ENCODE assay signal across 35 cellular contexts in genomic region chr7:54980521-54980920, GRCh38. TPM values are rescaled to one million over a fixed set of nuclear protein-coding genes. Genes with fewer than 3 reads are reported as not detected.
"Had no signal": no experiment of that assay in that cellular context is flagged by ENCODE, and none has a peak within 500 bp of the region (broad histone marks: within the 10 kb centered on the region; RNA-seq: fewer than 3 reads in every experiment).

No MANE protein-coding gene starts in this region.

- H3K9me3 Mint-ChIP-seq: activated CD4-positive, alpha-beta memory T cell treated with anti-CD3 and anti-CD28 coated beads for 36 hours; activated CD8-positive, alpha-beta T cell treated with anti-CD3 and anti-CD28 coated beads for 36 hours; activated naive CD4-positive, alpha-beta T cell treated with anti-CD3 and anti-CD28 coated beads for 36 hours; activated T-cell treated with anti-CD3 and anti-CD28 coated beads, Interleukin-2, amount 50 U/mL, for 4 hours; activated T-helper 1 cell treated with anti-CD3 and anti-CD28 coated beads, Interleukin-12 subunit alpha, Interleukin-12 subunit beta, Interleukin-2, Interleukin-4 antibody, amounts not matched to agents 30 ng/mL and 10 ng/mL and 1 ng/mL, durations not matched to agents 14 hours and 24 hours and 36 hours; T-helper 1 cell treated with Interleukin-12 subunit alpha and Interleukin-12 subunit beta and Interleukin-4 antibody, amounts not matched to agents 30 μg/mL and 1 μg/mL, for 36 hours; T-helper 2 cell treated with Interferon-gamma antibody and Interleukin-4, amounts not matched to agents 5 μg/mL and 100 μg/mL, for 36 hours had no signal

- H3K36me3 Mint-ChIP-seq: activated CD4-positive, alpha-beta memory T cell treated with anti-CD3 and anti-CD28 coated beads for 36 hours; activated naive CD8-positive, alpha-beta T cell treated with anti-CD3 and anti-CD28 coated beads for 36 hours had no signal

- H3K4me1 Mint-ChIP-seq: activated B cell treated with CpG ODN at 0.5 μM for 24 hours; activated CD4-positive, alpha-beta T cell treated with anti-CD3 and anti-CD28 coated beads, Interleukin-2, amount 10 ng/mL, durations not matched to agents 24 days and 14 days; activated naive CD8-positive, alpha-beta T cell treated with anti-CD3 and anti-CD28 coated beads for 36 hours; activated T-helper 17 cell treated with anti-CD3 and anti-CD28 coated beads, Interleukin-2, amount 50 U/mL, for 72 hours had no signal

- H3K9me3 ChIP-seq: adrenal gland, body of pancreas, breast epithelium had no signal

- H3K4me3 ChIP-seq: adrenal gland, body of pancreas, breast epithelium had no signal

- H3K27ac ChIP-seq: adrenal gland, body of pancreas, brain microvascular endothelial cell, breast epithelium, VCaP had no signal

- DNase-seq: activated B cell treated with CpG ODN at 0.5 μM for 24 hours; activated CD4-positive, alpha-beta memory T cell treated with anti-CD3 and anti-CD28 coated beads for 36 hours; activated CD4-positive, alpha-beta T cell treated with anti-CD3 and anti-CD28 coated beads for 4 hours; activated CD4-positive, alpha-beta T cell treated with anti-CD3 and anti-CD28 coated beads, Interleukin-2, amount 10 ng/mL, durations not matched to agents 24 days and 14 days; activated CD4-positive, alpha-beta T cell treated with anti-CD3 and anti-CD28 coated beads, Interleukin-2, amount 50 U/mL, for 1 hour; activated CD4-positive, alpha-beta T cell treated with anti-CD3 and anti-CD28 coated beads, Interleukin-2, amount 50 U/mL, for 4 hours; activated CD4-positive, CD25-positive, alpha-beta regulatory T cell treated with anti-CD3 and anti-CD28 coated beads, Interleukin-2, amount 50 U/mL, for 72 hours; activated CD8-positive, alpha-beta memory T cell treated with anti-CD3 and anti-CD28 coated beads, Interleukin-2, amount 50 U/mL, for 4 hours; activated CD8-positive, alpha-beta T cell treated with anti-CD3 and anti-CD28 coated beads for 36 hours; activated effector memory CD4-positive, alpha-beta T cell treated with anti-CD3 and anti-CD28 coated beads, Interleukin-2, amount 50 U/mL, for 16 hours; activated gamma-delta T cell treated with Interleukin-2 at 50 U/mL for 16 hours; activated naive CD4-positive, alpha-beta T cell; activated naive CD4-positive, alpha-beta T cell treated with anti-CD3 and anti-CD28 coated beads for 36 hours; activated naive CD4-positive, alpha-beta T cell treated with anti-CD3 and anti-CD28 coated beads, Interleukin-2, amount 50 U/mL, for 16 hours; activated naive CD8-positive, alpha-beta T cell treated with anti-CD3 and anti-CD28 coated beads for 36 hours; activated T-cell treated with anti-CD3 and anti-CD28 coated beads for 4 hours; activated T-cell treated with anti-CD3 and anti-CD28 coated beads, Interleukin-2, amount 50 U/mL, for 1 hour; activated T-cell treated with anti-CD3 and anti-CD28 coated beads, Interleukin-2, amount 50 U/mL, for 4 hours; activated T-cell treated with anti-CD3 and anti-CD28 coated beads, Interleukin-2, amount 50 U/mL, for 72 hours; adrenal gland; amniotic stem cell; aorta; body of pancreas; brain microvascular endothelial cell; central memory CD4-positive, alpha-beta T cell; T-helper 2 cell; T-helper 9 cell had no signal

- H3K36me3 ChIP-seq: adrenal gland, brain microvascular endothelial cell, breast epithelium had no signal

- H3K27ac Mint-ChIP-seq: activated B cell treated with CpG ODN at 0.5 μM for 24 hours; activated CD4-positive, alpha-beta memory T cell treated with anti-CD3 and anti-CD28 coated beads for 36 hours; activated CD4-positive, alpha-beta T cell treated with anti-CD3 and anti-CD28 coated beads, Interleukin-2, amount 10 ng/mL, durations not matched to agents 24 days and 14 days; activated CD8-positive, alpha-beta T cell treated with anti-CD3 and anti-CD28 coated beads for 36 hours; activated naive CD4-positive, alpha-beta T cell treated with anti-CD3 and anti-CD28 coated beads for 36 hours; activated naive CD4-positive, alpha-beta T cell treated with anti-CD3 and anti-CD28 coated beads, Interleukin-2, amount 50 U/mL, for 72 hours; activated naive CD8-positive, alpha-beta T cell treated with anti-CD3 and anti-CD28 coated beads for 36 hours; activated T-cell treated with anti-CD3 and anti-CD28 coated beads, Interleukin-2, amount 50 U/mL, for 72 hours; activated T-helper 1 cell treated with anti-CD3 and anti-CD28 coated beads, Interleukin-12 subunit alpha, Interleukin-12 subunit beta, Interleukin-2, Interleukin-4 antibody, amounts not matched to agents 30 ng/mL and 10 ng/mL and 1 ng/mL, durations not matched to agents 14 hours and 24 hours and 36 hours; activated T-helper 17 cell treated with anti-CD3 and anti-CD28 coated beads, Interleukin-2, amount 50 U/mL, for 72 hours; T-helper 1 cell treated with Interleukin-12 subunit alpha and Interleukin-12 subunit beta and Interleukin-4 antibody, amounts not matched to agents 30 μg/mL and 1 μg/mL, for 36 hours; T-helper 2 cell treated with Interferon-gamma antibody and Interleukin-4, amounts not matched to agents 5 μg/mL and 100 μg/mL, for 36 hours had no signal

- H3K4me1 ChIP-seq: adrenal gland, body of pancreas, breast epithelium had no signal

- H3K4me3 Mint-ChIP-seq: activated B cell treated with CpG ODN at 0.5 μM for 24 hours; activated CD4-positive, alpha-beta memory T cell treated with anti-CD3 and anti-CD28 coated beads for 36 hours; activated CD4-positive, alpha-beta T cell treated with anti-CD3 and anti-CD28 coated beads, Interleukin-2, amount 10 ng/mL, durations not matched to agents 24 days and 14 days; activated CD8-positive, alpha-beta T cell treated with anti-CD3 and anti-CD28 coated beads for 36 hours; activated naive CD4-positive, alpha-beta T cell treated with anti-CD3 and anti-CD28 coated beads for 36 hours; activated naive CD8-positive, alpha-beta T cell treated with anti-CD3 and anti-CD28 coated beads for 36 hours; activated T-cell treated with anti-CD3 and anti-CD28 coated beads, Interleukin-2, amount 50 U/mL, for 4 hours; activated T-cell treated with anti-CD3 and anti-CD28 coated beads, Interleukin-2, amount 50 U/mL, for 72 hours; activated T-helper 1 cell treated with anti-CD3 and anti-CD28 coated beads, Interleukin-12 subunit alpha, Interleukin-12 subunit beta, Interleukin-2, Interleukin-4 antibody, amounts not matched to agents 30 ng/mL and 10 ng/mL and 1 ng/mL, durations not matched to agents 14 hours and 24 hours and 36 hours; activated T-helper 17 cell treated with anti-CD3 and anti-CD28 coated beads, Interleukin-2, amount 50 U/mL, for 72 hours; T-helper 1 cell treated with Interleukin-12 subunit alpha and Interleukin-12 subunit beta and Interleukin-4 antibody, amounts not matched to agents 30 μg/mL and 1 μg/mL, for 36 hours; T-helper 2 cell treated with Interferon-gamma antibody and Interleukin-4, amounts not matched to agents 5 μg/mL and 100 μg/mL, for 36 hours had no signal

- H3K27me3 ChIP-seq: adrenal gland, body of pancreas, brain microvascular endothelial cell, breast epithelium had no signal

RNA-seq across cellular contexts. Expression of gene EGFR, which starts 38.3 kb away (rescaled TPM):
- total RNA-seq: activated B cell treated with CpG ODN at 0.5 μM for 24 hours; activated CD4-positive, alpha-beta memory T cell treated with anti-CD3 and anti-CD28 coated beads for 36 hours; activated CD4-positive, alpha-beta T cell treated with anti-CD3 and anti-CD28 coated beads, Interleukin-2, amount 10 ng/mL, durations not matched to agents 24 days and 14 days; activated CD8-positive, alpha-beta memory T cell treated with anti-CD3 and anti-CD28 coated beads for 36 hours; activated CD8-positive, alpha-beta T cell treated with anti-CD3 and anti-CD28 coated beads for 36 hours; activated naive CD4-positive, alpha-beta T cell treated with anti-CD3 and anti-CD28 coated beads for 36 hours; activated naive CD4-positive, alpha-beta T cell treated with anti-CD3 and anti-CD28 coated beads, Interleukin-2, amount 50 U/mL, for 72 hours; activated naive CD8-positive, alpha-beta T cell treated with anti-CD3 and anti-CD28 coated beads for 36 hours had no signal
